10 cellular contexts compared by ENCODE assay signal in genomic region chr2:1721706-1722483, GRCh38. TPM values are rescaled to one million over a fixed set of nuclear protein-coding genes. Genes with fewer than 3 reads are reported as not detected.
DNase-seq lines count a peak whose midpoint lies in the region; FAIRE-seq and TF ChIP-seq lines count a peak whose summit lies in the region.
"Had no signal": no experiment of that assay in that cellular context is flagged by ENCODE, and none has a peak within 500 bp of the region (broad histone marks: within the 10 kb centered on the region; RNA-seq: fewer than 3 reads in every experiment).

No MANE protein-coding gene starts in this region.

- H3K36me3 ChIP-seq in PC-9 (ENCODE audit: low read depth) = no peaks in the 10 kb centered on the region
- no peaks in the 10 kb centered on the region for H3K36me3 ChIP-seq in endothelial cell of umbilical vein (ENCODE audit: control insufficient read depth in 2 of 2, extremely low read depth in 1 of 2, insufficient read depth in 2 of 2, low read length in 2 of 2)

- H3K4me1 ChIP-seq in PC-9 (replicated peaks; ENCODE audit: insufficient read depth) (peaks cover 39% of the 10 kb centered on the region), endothelial cell of umbilical vein (ENCODE audit: control insufficient read depth, extremely low read depth, insufficient read depth, low read length) (peaks cover 34% of the 10 kb centered on the region)

- FAIRE-seq in endothelial cell of umbilical vein (lab: Jason Lieb, UNC) = peak; percentile 26
- FAIRE-seq in urothelium cell line (lab: Jason Lieb, UNC) = no peak
- FAIRE-seq in H54 (lab: Jason Lieb, UNC) = no peak
- FAIRE-seq: GM12878 had no signal

- peaks cover 54% of the 10 kb centered on the region for H3K79me2 ChIP-seq in PC-9 (ENCODE audit: low read depth)
- peaks cover 37% of the 10 kb centered on the region for H3K79me2 ChIP-seq in endothelial cell of umbilical vein (ENCODE audit: control insufficient read depth, insufficient read depth, low read length)

- H3K4me3 ChIP-seq in PC-9 (peak overlapping the region; percentile 29; the same call in 1 of the 2 replicates), endothelial cell of umbilical vein (replicated peaks in 1 of 3; ENCODE audit: insufficient read depth in 1 of 3, low read depth in 1 of 3, low read length in 3 of 3) (peak overlapping the region in 1 of 3 experiments; percentile 51)
- H3K4me3 ChIP-seq: GM12878 had no signal

- CTCF ChIA-PET in PC-9 (lab: Charles Lee) = no interaction called here
- CTCF ChIA-PET in endothelial cell of umbilical vein (lab: Charles Lee) = interaction anchor here (0.8 to 2.8 kb wide), 9 partner anchors 9 to 171 kb away, joined by 3 to 13 read pairs (median 5); no protein-coding TSS in a partner anchor

- dilution Hi-C loops in endothelial cell of umbilical vein (cut with MboI; ENCODE audit: extremely low pct_ligation_motif_present, low sequenced_read_pairs) = no loop called here

- H3K27ac ChIP-seq in PC-9 (peak overlapping the region; percentile 95), endothelial cell of umbilical vein (ENCODE audit: insufficient read depth, low read depth, low read length) (peak overlapping the region; percentile 98)

- H4K20me1 ChIP-seq in PC-9 (ENCODE audit: insufficient read depth) (no peaks in the 10 kb centered on the region), endothelial cell of umbilical vein (replicated peaks; ENCODE audit: control insufficient read depth, extremely low read depth, insufficient read depth, low read length) (no peaks in the 10 kb centered on the region)

- POLR2A ChIA-PET in PC-9 (lab: Charles Lee; ENCODE audit: unreplicated experiment) (no interaction called here), endothelial cell of umbilical vein (lab: Charles Lee) (interaction anchor here (1.5 to 2.1 kb wide), 3 partner anchors 14 to 17 kb away, joined by 4 to 14 read pairs (median 6); no protein-coding TSS in a partner anchor)

- BruUV-seq in PC-9 (replicated peaks; lab: Mats Ljungman, UMichigan) (TSS peak; percentile 94), endothelial cell of umbilical vein (replicated peaks; lab: Mats Ljungman, UMichigan) (TSS peak; percentile 90)

- intact Hi-C loops in PC-9 (cut with micrococcal nuclease; ENCODE audit: unreplicated experiment) = loop anchor here (1.0 kb wide), 3 partner anchors 8 to 168 kb away; no protein-coding TSS in a partner anchor
- intact Hi-C loops in endothelial cell of umbilical vein (cut with micrococcal nuclease) = loop anchor here (1.0 to 10.0 kb wide), 5 partner anchors 8 to 1673 kb away; no protein-coding TSS in a partner anchor

- DNase-seq in PC-9 = peak; percentile 31 to 92
- peak; percentile 91 for DNase-seq in endothelial cell of umbilical vein (ENCODE audit: low read depth, low spot score)
- DNase-seq in lung microvascular endothelial cell (ENCODE audit: low read depth in 2 of 2) = peak; percentile 93 to 96
- peak; percentile 18 for DNase-seq in urothelium cell line (ENCODE audit: low spot score)
- DNase-seq in stimulated activated CD4-positive, alpha-beta T cell treated with anti-CD3 and anti-CD28 coated beads, Interleukin-4, amount 100 ng/mL, for 24 hours = no peak
- DNase-seq in activated CD4-positive, alpha-beta T cell treated with anti-CD3 and anti-CD28 coated beads, Interleukin-2, amount 50 U/mL, for 4 hours = no peak
- DNase-seq in H54 (ENCODE audit: insufficient read length, low spot score) = no peak
- DNase-seq: nephron progenitor cell; stimulated activated naive CD4-positive, alpha-beta T cell had no signal

- no peaks in the 10 kb centered on the region for H3K9me2 ChIP-seq in PC-9 (ENCODE audit: insufficient read depth)

- H3K4me2 ChIP-seq in PC-9 (peak overlapping the region; percentile 72), endothelial cell of umbilical vein (ENCODE audit: insufficient read depth, low read length) (peak overlapping the region; percentile 87)

- TF ChIP-seq POLR2A in endothelial cell of umbilical vein (IDR thresholded peaks at IDR 0.05; ENCODE audit: low read depth, low read length) (no peak), H54 (IDR thresholded peaks at IDR 0.05; ENCODE audit: low read depth, low read length) (no peak)

- H3K9me3 ChIP-seq in PC-9 (ENCODE audit: insufficient read depth, low read depth) = no peaks in the 10 kb centered on the region
- H3K9me3 ChIP-seq in endothelial cell of umbilical vein (replicated peaks; ENCODE audit: control insufficient read depth, insufficient read depth, low read length) = no peaks in the 10 kb centered on the region

- TF ChIP-seq CTCF in PC-9 (conservative IDR thresholded peaks at IDR 0.05) (no peak), endothelial cell of umbilical vein (IDR thresholded peaks at IDR 0.05; ENCODE audit: extremely low read depth in 1 of 2, insufficient read depth in 1 of 2, low read depth in 1 of 2, low read length in 2 of 2) (no peak)

- H3K9me1 ChIP-seq in endothelial cell of umbilical vein (replicated peaks; ENCODE audit: control insufficient read depth, extremely low read depth, insufficient read depth, low read length) = no peaks in the 10 kb centered on the region

- H2AFZ ChIP-seq in PC-9 (peak overlapping the region; percentile 44), endothelial cell of umbilical vein (ENCODE audit: low read depth, low read length) (peak overlapping the region; percentile 15)

- H3F3A ChIP-seq in PC-9 (ENCODE audit: insufficient read depth, low read depth) = peaks cover 31% of the 10 kb centered on the region

- H3K9ac ChIP-seq in endothelial cell of umbilical vein (replicated peaks; ENCODE audit: extremely low read depth, insufficient read depth, low read length) = peak overlapping the region; percentile 96

- H3K27me3 ChIP-seq in PC-9 (ENCODE audit: insufficient read depth, low read depth) (peaks cover 10% of the 10 kb centered on the region), endothelial cell of umbilical vein (ENCODE audit: control insufficient read depth in 2 of 2, insufficient read depth in 2 of 2, low read length in 2 of 2) (no peaks in the 10 kb centered on the region)

TF ChIP-seq in endothelial cell of umbilical vein, 7 proteins besides CTCF, POLR2A, EP300 and RAD21:
- TF ChIP-seq JUN (IDR thresholded peaks at IDR 0.05; ENCODE audit: borderline replicate concordance, insufficient read depth, insufficient read length, low read depth) (peak; percentile 77), FOS (IDR thresholded peaks at IDR 0.05; ENCODE audit: borderline replicate concordance, insufficient read depth, low read length) (peak; percentile 39), MYC (IDR thresholded peaks at IDR 0.05; ENCODE audit: low read depth, low read length) (no peak), EZH2 (IDR thresholded peaks at IDR 0.05; ENCODE audit: borderline replicate concordance, low read depth, low read length, severe bottlenecking) (no peak)

RNA-seq across cellular contexts. Expression of gene PXDN, which starts 22.4 kb away (rescaled TPM):
- total RNA-seq in PC-9 (2021) (91.1 and 92.2 TPM in 2 replicates), endothelial cell of umbilical vein (248 and 308 TPM in 2 replicates), lung microvascular endothelial cell (140 and 179 TPM in 2 replicates)
- polyA plus RNA-seq in endothelial cell of umbilical vein = 231 and 246 TPM in 2 replicates
- 106 and 115 TPM in 2 replicates for polyA plus RNA-seq in endothelial cell of umbilical vein (2011; cell fraction: cytosol; rRNA removed)
- polyA plus RNA-seq in endothelial cell of umbilical vein (2011; cell fraction: nucleus; rRNA removed) = 126 and 131 TPM in 2 replicates
- 257 and 281 TPM in 2 replicates for polyA plus RNA-seq in endothelial cell of umbilical vein (2012)
- polyA minus RNA-seq in endothelial cell of umbilical vein = 137 and 156 TPM in 2 replicates
- 8.0 TPM for polyA minus RNA-seq in endothelial cell of umbilical vein (2011; cell fraction: cytosol; rRNA and poly(A)+ RNA removed)
- 89.5 and 93.8 TPM in 2 replicates for polyA minus RNA-seq in endothelial cell of umbilical vein (2011; cell fraction: nucleus; rRNA and poly(A)+ RNA removed)

Comparison
In these comparisons a context has a peak if more than half of its experiments do, and no peak if none do; other contexts are left out.
1. DNase-seq: peak in PC-9 (2 of 2), endothelial cell of umbilical vein (single experiment), lung microvascular endothelial cell (2 of 2) and urothelium cell line (single experiment); none in stimulated activated CD4-positive, alpha-beta T cell treated with anti-CD3 and anti-CD28 coated beads, Interleukin-4, amount 100 ng/mL, for 24 hours (single experiment), activated CD4-positive, alpha-beta T cell treated with anti-CD3 and anti-CD28 coated beads, Interleukin-2, amount 50 U/mL, for 4 hours (0 of 2) and H54 (single experiment).